Comparison of ENCODE assay signal across 18 cellular contexts in the genomic region with DNA sequence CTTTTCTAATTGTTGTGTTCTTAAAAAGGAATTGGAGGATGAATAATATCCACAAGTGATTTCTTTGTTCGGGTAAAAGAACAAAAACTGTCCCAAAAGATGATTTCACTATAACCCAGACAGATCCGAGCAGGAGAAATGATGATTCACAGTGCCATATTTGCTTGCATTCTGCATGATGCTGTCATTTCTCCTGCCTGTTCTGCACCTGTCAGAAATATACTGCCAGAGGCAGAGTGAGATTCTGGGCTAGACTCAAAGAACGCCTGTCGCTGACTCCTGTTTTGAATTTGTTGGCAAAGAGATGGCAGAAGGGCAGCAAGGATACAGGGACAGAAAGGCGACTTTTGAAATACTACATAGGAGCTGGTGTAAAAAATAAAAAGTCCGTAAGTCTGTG. TPM values are rescaled to one million over a fixed set of nuclear protein-coding genes. Genes with fewer than 3 reads are reported as not detected.
"Had no signal": no experiment of that assay in that cellular context is flagged by ENCODE, and none has a peak within 500 bp of the region (broad histone marks: within the 10 kb centered on the region; RNA-seq: fewer than 3 reads in every experiment).

No MANE protein-coding gene starts in this region.

- H3K4me3 Mint-ChIP-seq: activated CD4-positive, alpha-beta T cell treated with anti-CD3 and anti-CD28 coated beads, Interleukin-2, amount 10 ng/mL, durations not matched to agents 7 days and 5 days; activated naive CD4-positive, alpha-beta T cell treated with anti-CD3 and anti-CD28 coated beads, Interleukin-2, amount 50 U/mL, for 24 hours; memory B cell; WTC11 had no signal

- H3K79me2 ChIP-seq: parathyroid adenoma had no signal

- DNase-seq: activated CD4-positive, alpha-beta T cell treated with anti-CD3 and anti-CD28 coated beads, Interleukin-2, amount 10 ng/mL, durations not matched to agents 7 days and 5 days; activated effector memory CD4-positive, alpha-beta T cell treated with Interleukin-2 at 50 U/mL for 16 hours; activated T-cell treated with anti-CD3 and anti-CD28 coated beads, Interleukin-2, amount 50 U/mL, for 1 hour; esophagus squamous epithelium; gastrocnemius medialis; heart right ventricle; retina; stomach; uterus had no signal

- H2AFZ ChIP-seq: parathyroid adenoma had no signal

- H3K9ac ChIP-seq: parathyroid adenoma had no signal

- H3K9me3 ChIP-seq: esophagus squamous epithelium, gastrocnemius medialis, heart right ventricle, stomach, thoracic aorta, uterus had no signal

- H3K9me3 Mint-ChIP-seq: activated CD4-positive, alpha-beta T cell treated with anti-CD3 and anti-CD28 coated beads, Interleukin-2, amount 10 ng/mL, durations not matched to agents 7 days and 5 days; activated naive CD4-positive, alpha-beta T cell treated with anti-CD3 and anti-CD28 coated beads, Interleukin-2, amount 50 U/mL, for 24 hours; memory B cell had no signal

- H3K36me3 ChIP-seq: esophagus squamous epithelium, gastrocnemius medialis, heart right ventricle, stomach, thoracic aorta, uterus had no signal

- H3K4me3 ChIP-seq: esophagus squamous epithelium, gastrocnemius medialis, heart right ventricle, skin epidermis, stomach, thoracic aorta, uterus had no signal

- H3K27me3 ChIP-seq: gastrocnemius medialis, stomach, uterus had no signal

- FAIRE-seq: islet of Langerhans had no signal

- H3K4me1 ChIP-seq: esophagus squamous epithelium, heart right ventricle, parathyroid adenoma, uterus had no signal

- H3K27me3 Mint-ChIP-seq: activated CD4-positive, alpha-beta T cell treated with anti-CD3 and anti-CD28 coated beads, Interleukin-2, amount 10 ng/mL, durations not matched to agents 7 days and 5 days had no signal

- H3K27ac Mint-ChIP-seq: activated CD4-positive, alpha-beta T cell treated with anti-CD3 and anti-CD28 coated beads, Interleukin-2, amount 10 ng/mL, durations not matched to agents 7 days and 5 days; activated naive CD4-positive, alpha-beta T cell treated with anti-CD3 and anti-CD28 coated beads, Interleukin-2, amount 50 U/mL, for 24 hours; memory B cell; WTC11 had no signal

- ATAC-seq: heart right ventricle, left lobe of liver, WTC11 had no signal

- H3K4me1 Mint-ChIP-seq: activated CD4-positive, alpha-beta T cell treated with anti-CD3 and anti-CD28 coated beads, Interleukin-2, amount 10 ng/mL, durations not matched to agents 7 days and 5 days; activated naive CD4-positive, alpha-beta T cell treated with anti-CD3 and anti-CD28 coated beads, Interleukin-2, amount 50 U/mL, for 24 hours; memory B cell had no signal

- H3K27ac ChIP-seq: esophagus squamous epithelium, gastrocnemius medialis, heart right ventricle, parathyroid adenoma, stomach, uterus had no signal

- H3K36me3 Mint-ChIP-seq: activated naive CD4-positive, alpha-beta T cell treated with anti-CD3 and anti-CD28 coated beads, Interleukin-2, amount 50 U/mL, for 24 hours; memory B cell had no signal

RNA-seq across cellular contexts. Expression of a gene that starts 34.6 kb away (rescaled TPM):
- total RNA-seq: activated CD4-positive, alpha-beta T cell treated with anti-CD3 and anti-CD28 coated beads, Interleukin-2, amount 10 ng/mL, durations not matched to agents 7 days and 5 days; esophagus squamous epithelium; gastrocnemius medialis; heart right ventricle; left lobe of liver; stomach; T-helper 1 cell treated with Interleukin-12 subunit alpha and Interleukin-12 subunit beta and Interleukin-4 antibody, amounts not matched to agents 30 ng/mL and 1 ng/mL, for 36 hours; thoracic aorta; WTC11 had no signal
